ENCODE assay signal across 10 cellular contexts in the genomic region with DNA sequence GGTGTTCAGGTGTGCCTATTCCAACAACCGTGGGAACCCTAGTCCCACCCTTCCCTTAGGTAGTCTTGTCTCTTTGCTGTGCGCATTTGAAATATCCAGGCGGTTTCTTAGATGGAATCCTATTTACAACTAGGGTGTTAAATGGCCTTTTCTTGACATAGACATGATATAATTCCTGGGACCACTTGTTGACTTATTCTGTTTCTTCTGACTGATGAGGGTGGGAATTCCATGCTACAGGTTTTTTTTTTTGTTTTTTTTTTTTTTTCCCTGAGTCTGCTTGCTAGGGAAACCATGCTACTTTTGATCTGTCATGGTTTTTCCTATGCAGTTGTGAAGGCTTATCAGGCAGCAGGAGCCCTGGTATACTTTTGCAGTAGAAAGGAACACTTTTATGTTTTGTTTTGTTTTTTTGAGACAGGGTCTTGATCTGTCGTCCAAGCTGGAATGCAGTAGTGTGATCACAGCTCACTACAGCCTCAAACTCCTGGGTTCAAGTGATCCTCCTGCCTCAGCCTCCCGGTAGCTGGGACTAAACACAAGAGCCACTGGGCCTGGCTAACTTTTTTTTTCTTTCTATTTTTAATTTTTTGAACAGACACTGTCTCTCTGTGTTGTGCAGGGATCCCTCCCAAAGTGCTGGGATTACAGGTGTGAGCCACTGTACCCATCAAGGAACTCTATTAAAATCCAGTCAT. TPM values are rescaled to one million over a fixed set of nuclear protein-coding genes. Genes with fewer than 3 reads are reported as not detected.
DNase-seq lines count a peak whose midpoint lies in the region; ATAC-seq, FAIRE-seq and TF ChIP-seq lines count a peak whose summit lies in the region.
"Had no signal": no experiment of that assay in that cellular context is flagged by ENCODE, and none has a peak within 500 bp of the region (broad histone marks: within the 10 kb centered on the region; RNA-seq: fewer than 3 reads in every experiment).

No MANE protein-coding gene starts in this region.

- peak overlapping the region; percentile 76 to 96 (median 87) for H3K4me3 ChIP-seq in HepG2 (replicated peaks in 1 of 3; ENCODE audit: insufficient read depth in 1 of 3, low read depth in 2 of 3, low read length in 3 of 3)
- H3K4me3 ChIP-seq in suprapubic skin = peak overlapping the region; percentile 80

- no peaks in the 10 kb centered on the region for H3K9me3 Mint-ChIP-seq in activated CD4-positive, alpha-beta T cell treated with anti-CD3 and anti-CD28 coated beads, Interleukin-2, amount 10 ng/mL, durations not matched to agents 24 days and 14 days
- no peaks in the 10 kb centered on the region for H3K9me3 Mint-ChIP-seq in activated T-helper 17 cell treated with anti-CD3 and anti-CD28 coated beads, Interleukin-2, amount 50 U/mL, for 72 hours

- no peak for ATAC-seq in activated T-helper 17 cell treated with anti-CD3 and anti-CD28 coated beads, Interleukin-2, amount 50 U/mL, for 72 hours (replicated peaks)
- ATAC-seq in HepG2 = no peak

- H3K36me3 ChIP-seq in HepG2 (replicated peaks in 1 of 2; ENCODE audit: control insufficient read depth in 1 of 2, insufficient read depth in 2 of 2, low read length in 2 of 2) (no peaks in the 10 kb centered on the region), suprapubic skin (no peaks in the 10 kb centered on the region)

- peak overlapping the region; percentile 98 for H3K4me3 Mint-ChIP-seq in activated CD4-positive, alpha-beta T cell treated with anti-CD3 and anti-CD28 coated beads, Interleukin-2, amount 10 ng/mL, durations not matched to agents 24 days and 14 days
- peak overlapping the region; percentile 79 for H3K4me3 Mint-ChIP-seq in activated T-helper 17 cell treated with anti-CD3 and anti-CD28 coated beads, Interleukin-2, amount 50 U/mL, for 72 hours

- peak overlapping the region; percentile 98 for H3K27ac Mint-ChIP-seq in activated CD4-positive, alpha-beta T cell treated with anti-CD3 and anti-CD28 coated beads, Interleukin-2, amount 10 ng/mL, durations not matched to agents 24 days and 14 days
- H3K27ac Mint-ChIP-seq in activated T-helper 17 cell treated with anti-CD3 and anti-CD28 coated beads, Interleukin-2, amount 50 U/mL, for 72 hours = peak overlapping the region; percentile 65

- H3K4me2 ChIP-seq in HepG2 (ENCODE audit: low read depth, low read length) = peak overlapping the region; percentile 92

- no peaks in the 10 kb centered on the region; a peak in 1 of 5 replicates for H3K27me3 ChIP-seq in HepG2 (ENCODE audit: control insufficient read depth in 1 of 2, insufficient read depth in 2 of 2, low read length in 2 of 2)
- H3K27me3 ChIP-seq in suprapubic skin = no peaks in the 10 kb centered on the region

- in situ Hi-C loops in HepG2 (cut with HindIII; ENCODE audit: extremely low pct_ligation_motif_present, low pct_unique_long_range_greater_than_20kb) = loop anchor here (10.0 kb wide), 1 partner anchor 108 kb away; no protein-coding TSS in a partner anchor

- TF ChIP-seq RAD21 in HepG2 (CRISPR knock-in tag; IDR thresholded peaks at IDR 0.05) = no peak

- H3K9me3 ChIP-seq in HepG2 (ENCODE audit: low read length) = no peaks in the 10 kb centered on the region
- no peaks in the 10 kb centered on the region for H3K9me3 ChIP-seq in suprapubic skin

- FAIRE-seq in HepG2 (lab: Jason Lieb, UNC) = no peak
- FAIRE-seq: endometrium, RCC 7860 had no signal

- no peak for TF ChIP-seq EP300 in HepG2 (IDR thresholded peaks at IDR 0.05; ENCODE audit: low read depth in 2 of 2, low read length in 2 of 2)
- TF ChIP-seq EP300 in HepG2 (CRISPR knock-in tag; IDR thresholded peaks at IDR 0.05; ENCODE audit: borderline replicate concordance) = no peak
- TF ChIP-seq EP300 in suprapubic skin (IDR thresholded peaks at IDR 0.05) = no peak

- TF ChIP-seq CTCF in HepG2 (CRISPR knock-in tag; IDR thresholded peaks at IDR 0.05) (no peak), suprapubic skin (IDR thresholded peaks at IDR 0.05) (no peak)

- peaks cover 60% of the 10 kb centered on the region for H3K79me2 ChIP-seq in HepG2 (ENCODE audit: insufficient read depth, low read length)

- no peak for DNase-seq in activated CD4-positive, alpha-beta T cell treated with anti-CD3 and anti-CD28 coated beads, Interleukin-2, amount 10 ng/mL, durations not matched to agents 24 days and 14 days
- no peak for DNase-seq in activated CD4-positive, alpha-beta T cell treated with anti-CD3 and anti-CD28 coated beads, Interleukin-2, amount 50 U/mL, for 1 hour
- no peak for DNase-seq in HepG2 (ENCODE audit: low spot score)
- DNase-seq in suprapubic skin (ENCODE audit: low spot score in 2 of 2) = no peak
- no peak for DNase-seq in NCI-H146 (lab: John Stamatoyannopoulos, UW)
- no peak for DNase-seq in activated effector memory CD4-positive, alpha-beta T cell treated with anti-CD3 and anti-CD28 coated beads, Interleukin-2, amount 50 U/mL, for 16 hours
- no peak for DNase-seq in cortex of kidney (lab: John Stamatoyannopoulos, UW)

- no peaks in the 10 kb centered on the region for H3K27me3 Mint-ChIP-seq in activated CD4-positive, alpha-beta T cell treated with anti-CD3 and anti-CD28 coated beads, Interleukin-2, amount 10 ng/mL, durations not matched to agents 24 days and 14 days
- H3K27me3 Mint-ChIP-seq in activated T-helper 17 cell treated with anti-CD3 and anti-CD28 coated beads, Interleukin-2, amount 50 U/mL, for 72 hours = no peaks in the 10 kb centered on the region

- peak overlapping the region; percentile 82 for H3K9ac ChIP-seq in HepG2 (ENCODE audit: insufficient read depth, low read depth, low read length)

- peaks cover 70% of the 10 kb centered on the region for H3K4me1 Mint-ChIP-seq in activated CD4-positive, alpha-beta T cell treated with anti-CD3 and anti-CD28 coated beads, Interleukin-2, amount 10 ng/mL, durations not matched to agents 24 days and 14 days
- peaks cover 49% of the 10 kb centered on the region for H3K4me1 Mint-ChIP-seq in activated T-helper 17 cell treated with anti-CD3 and anti-CD28 coated beads, Interleukin-2, amount 50 U/mL, for 72 hours

- H4K20me1 ChIP-seq in HepG2 (ENCODE audit: insufficient read depth, low read length) = no peaks in the 10 kb centered on the region

- WGBS in HepG2 (ENCODE audit: low lambda C conversion rate) = 37% methylated on average over 5 of the region's 5 CpGs
- WGBS in suprapubic skin = 46% methylated on average over 5 of the region's 5 CpGs

- CTCF ChIA-PET in HepG2 (lab: Yijun Ruan, JAX; ENCODE audit: low intra/inter-chr PET ratio, low total read pairs) = no interaction called here

- peaks cover 66% of the 10 kb centered on the region for H3K4me1 ChIP-seq in HepG2 (ENCODE audit: insufficient read depth, low read length)
- H3K4me1 ChIP-seq in suprapubic skin = peaks cover 78% of the 10 kb centered on the region

- POLR2A ChIA-PET in HepG2 (lab: Yijun Ruan, JAX) = interaction anchor here (1.1 to 3.4 kb wide), 5 partner anchors 10 to 204 kb away, joined by 4 to 44 read pairs (median 33); a partner anchor contains a TSS

- peaks cover 20% of the 10 kb centered on the region for H3K36me3 Mint-ChIP-seq in activated CD4-positive, alpha-beta T cell treated with anti-CD3 and anti-CD28 coated beads, Interleukin-2, amount 10 ng/mL, durations not matched to agents 24 days and 14 days (ENCODE audit: low read depth)
- peaks cover 34% of the 10 kb centered on the region for H3K36me3 Mint-ChIP-seq in activated T-helper 17 cell treated with anti-CD3 and anti-CD28 coated beads, Interleukin-2, amount 50 U/mL, for 72 hours (ENCODE audit: low read depth)

- no peak overlapping the region for H2AFZ ChIP-seq in HepG2 (ENCODE audit: low read length)

- TF ChIP-seq POLR2A in HepG2 (IDR thresholded peaks at IDR 0.05; ENCODE audit: insufficient read depth in 1 of 2, low read depth in 2 of 2, low read length in 2 of 2) = no peak
- no peak for TF ChIP-seq POLR2A in suprapubic skin (IDR thresholded peaks at IDR 0.05)

- intact Hi-C loops in activated CD4-positive, alpha-beta T cell treated with anti-CD3 and anti-CD28 coated beads, Interleukin-2, amount 10 ng/mL, durations not matched to agents 24 days and 14 days (cut with micrococcal nuclease) = loop anchor here (5.0 kb wide), 1 partner anchor 110 kb away; no protein-coding TSS in a partner anchor
- intact Hi-C loops in HepG2 (cut with micrococcal nuclease; ENCODE audit: unreplicated experiment) = loop anchor here (2.0 to 5.0 kb wide), 2 partner anchors 20 to 85 kb away; no protein-coding TSS in a partner anchor

- no TSS peak for BruUV-seq in HepG2 (replicated peaks; lab: Mats Ljungman, UMichigan)

- no peak overlapping the region for H3K27ac ChIP-seq in HepG2 (ENCODE audit: extremely low read length, insufficient read depth, low read length)
- peak overlapping the region; percentile 97 for H3K27ac ChIP-seq in suprapubic skin

RNA-seq across cellular contexts. Expression of a gene that starts 1.5 kb away (rescaled TPM):
- 60.6 and 63.4 TPM in 2 replicates for total RNA-seq in activated CD4-positive, alpha-beta T cell treated with anti-CD3 and anti-CD28 coated beads, Interleukin-2, amount 10 ng/mL, durations not matched to agents 24 days and 14 days
- 10 to 100 TPM; 68.8 to 82.7 TPM for total RNA-seq in activated T-helper 17 cell treated with anti-CD3 and anti-CD28 coated beads, Interleukin-2, amount 50 U/mL, for 72 hours
- 16.3 and 19.2 TPM in 2 replicates for total RNA-seq in HepG2 (2016; rRNA removed; fragmentation: Illumina TruSeq; extraction: Trizol)
- 4.1 and 5.8 TPM in 2 replicates for total RNA-seq in HepG2 (2016; cell fraction: cytosol; rRNA removed; fragmentation: Illumina TruSeq; extraction: Trizol; ENCODE audit: low read depth)
- total RNA-seq in HepG2 (2016; cell fraction: insoluble cytoplasmic fraction; rRNA removed; fragmentation: Illumina TruSeq; extraction: Trizol) = 10.3 and 20.0 TPM in 2 replicates
- total RNA-seq in HepG2 (2016; cell fraction: membrane; rRNA removed; fragmentation: Illumina TruSeq; extraction: Trizol) = 9.1 and 11.2 TPM in 2 replicates
- 32.4 and 32.5 TPM in 2 replicates for total RNA-seq in HepG2 (2016; cell fraction: nucleus; rRNA removed; fragmentation: Illumina TruSeq; extraction: Trizol)
- 28.5 and 33.3 TPM in 2 replicates for polyA plus RNA-seq in HepG2 (2011; rRNA removed)
- polyA plus RNA-seq in HepG2 (2011; cell fraction: cytosol; rRNA removed) = 25.0 and 31.9 TPM in 2 replicates
- polyA plus RNA-seq in HepG2 (2011; cell fraction: nucleus; rRNA removed) = 53.3 and 57.1 TPM in 2 replicates
- polyA plus RNA-seq in HepG2 (2012) = 41.4 and 42.4 TPM in 2 replicates
- polyA plus RNA-seq in HepG2 (2016; cell fraction: cytosol; fragmentation: Illumina TruSeq; extraction: Trizol; ENCODE audit: low read depth) = 2.6 TPM in 2 replicates
- 10.3 and 12.6 TPM in 2 replicates for polyA plus RNA-seq in HepG2 (2016; cell fraction: insoluble cytoplasmic fraction; fragmentation: Illumina TruSeq; extraction: Trizol; ENCODE audit: low read depth)
- 7.0 and 7.4 TPM in 2 replicates for polyA plus RNA-seq in HepG2 (2016; cell fraction: membrane; fragmentation: Illumina TruSeq; extraction: Trizol; ENCODE audit: low read depth)
- polyA plus RNA-seq in HepG2 (2016; cell fraction: nucleus; fragmentation: Illumina TruSeq; extraction: Trizol; ENCODE audit: insufficient read depth, low read depth) = 37.7 and 37.8 TPM in 2 replicates
- polyA minus RNA-seq in HepG2 (2011; rRNA and poly(A)+ RNA removed; ENCODE audit: low replicate concordance) = 46.4 and 107 TPM in 2 replicates
- 35.8 and 57.5 TPM in 2 replicates for polyA minus RNA-seq in HepG2 (2011; cell fraction: cytosol; rRNA and poly(A)+ RNA removed)
- polyA minus RNA-seq in HepG2 (2011; cell fraction: nucleus; rRNA and poly(A)+ RNA removed) = 43.4 and 64.5 TPM in 2 replicates
- 10 to 100 TPM; 58.4 to 70.2 (median 60.9) TPM for total RNA-seq in suprapubic skin

RNA-seq across cellular contexts. Expression of a gene that starts 16.2 kb away (rescaled TPM):
- total RNA-seq in activated CD4-positive, alpha-beta T cell treated with anti-CD3 and anti-CD28 coated beads, Interleukin-2, amount 10 ng/mL, durations not matched to agents 24 days and 14 days = 174 and 176 TPM in 2 replicates
- 100 to 1,000 TPM; 151 to 154 TPM for total RNA-seq in activated T-helper 17 cell treated with anti-CD3 and anti-CD28 coated beads, Interleukin-2, amount 50 U/mL, for 72 hours
- total RNA-seq in HepG2 (2016; rRNA removed; fragmentation: Illumina TruSeq; extraction: Trizol) (7.7 TPM in 2 replicates), suprapubic skin (10 to 100 TPM; 36.6 to 47.3 (median 39.3) TPM)
- 2.6 and 3.6 TPM in 2 replicates for total RNA-seq in HepG2 (2016; cell fraction: cytosol; rRNA removed; fragmentation: Illumina TruSeq; extraction: Trizol; ENCODE audit: low read depth)
- total RNA-seq in HepG2 (2016; cell fraction: insoluble cytoplasmic fraction; rRNA removed; fragmentation: Illumina TruSeq; extraction: Trizol) = 5.8 and 6.8 TPM in 2 replicates
- 5.8 and 7.4 TPM in 2 replicates for total RNA-seq in HepG2 (2016; cell fraction: membrane; rRNA removed; fragmentation: Illumina TruSeq; extraction: Trizol)
- 5.9 and 6.2 TPM in 2 replicates for total RNA-seq in HepG2 (2016; cell fraction: nucleus; rRNA removed; fragmentation: Illumina TruSeq; extraction: Trizol)
- 23.4 and 27.1 TPM in 2 replicates for polyA plus RNA-seq in HepG2 (2011; rRNA removed)
- 28.2 and 39.4 TPM in 2 replicates for polyA plus RNA-seq in HepG2 (2011; cell fraction: cytosol; rRNA removed)
- 16.2 and 18.8 TPM in 2 replicates for polyA plus RNA-seq in HepG2 (2011; cell fraction: nucleus; rRNA removed)
- polyA plus RNA-seq in HepG2 (2012) = 15.8 and 27.4 TPM in 2 replicates
- 9.6 and 10.7 TPM in 2 replicates for polyA plus RNA-seq in HepG2 (2016; cell fraction: cytosol; fragmentation: Illumina TruSeq; extraction: Trizol; ENCODE audit: low read depth)
- polyA plus RNA-seq in HepG2 (2016; cell fraction: insoluble cytoplasmic fraction; fragmentation: Illumina TruSeq; extraction: Trizol; ENCODE audit: low read depth) = 21.0 and 25.0 TPM in 2 replicates
- 18.5 and 19.3 TPM in 2 replicates for polyA plus RNA-seq in HepG2 (2016; cell fraction: membrane; fragmentation: Illumina TruSeq; extraction: Trizol; ENCODE audit: low read depth)
- 22.3 and 26.4 TPM in 2 replicates for polyA plus RNA-seq in HepG2 (2016; cell fraction: nucleus; fragmentation: Illumina TruSeq; extraction: Trizol; ENCODE audit: insufficient read depth, low read depth)
- 83.5 and 114 TPM in 2 replicates for polyA minus RNA-seq in HepG2 (2011; rRNA and poly(A)+ RNA removed; ENCODE audit: low replicate concordance)
- 21.8 and 27.6 TPM in 2 replicates for polyA minus RNA-seq in HepG2 (2011; cell fraction: cytosol; rRNA and poly(A)+ RNA removed)
- polyA minus RNA-seq in HepG2 (2011; cell fraction: nucleus; rRNA and poly(A)+ RNA removed) = 11.5 and 17.4 TPM in 2 replicates

RNA-seq across cellular contexts. Expression of a gene that starts 48.6 kb away (rescaled TPM):
- total RNA-seq in activated CD4-positive, alpha-beta T cell treated with anti-CD3 and anti-CD28 coated beads, Interleukin-2, amount 10 ng/mL, durations not matched to agents 24 days and 14 days = 30.0 and 32.5 TPM in 2 replicates
- total RNA-seq in activated T-helper 17 cell treated with anti-CD3 and anti-CD28 coated beads, Interleukin-2, amount 50 U/mL, for 72 hours = 10 to 100 TPM; 25.6 to 31.8 TPM
- total RNA-seq in HepG2 (2016; rRNA removed; fragmentation: Illumina TruSeq; extraction: Trizol) (16.8 and 21.5 TPM in 2 replicates), suprapubic skin (10 to 100 TPM; 55.4 to 81.2 (median 66.7) TPM)
- 20.3 and 25.5 TPM in 2 replicates for total RNA-seq in HepG2 (2016; cell fraction: cytosol; rRNA removed; fragmentation: Illumina TruSeq; extraction: Trizol; ENCODE audit: low read depth)
- 17.1 and 19.6 TPM in 2 replicates for total RNA-seq in HepG2 (2016; cell fraction: insoluble cytoplasmic fraction; rRNA removed; fragmentation: Illumina TruSeq; extraction: Trizol)
- total RNA-seq in HepG2 (2016; cell fraction: membrane; rRNA removed; fragmentation: Illumina TruSeq; extraction: Trizol) = 36.5 and 42.1 TPM in 2 replicates
- total RNA-seq in HepG2 (2016; cell fraction: nucleus; rRNA removed; fragmentation: Illumina TruSeq; extraction: Trizol) = 16.9 and 22.3 TPM in 2 replicates
- 46.8 and 47.8 TPM in 2 replicates for polyA plus RNA-seq in HepG2 (2011; rRNA removed)
- 34.6 and 41.7 TPM in 2 replicates for polyA plus RNA-seq in HepG2 (2011; cell fraction: cytosol; rRNA removed)
- 70.5 and 72.6 TPM in 2 replicates for polyA plus RNA-seq in HepG2 (2011; cell fraction: nucleus; rRNA removed)
- 17.5 and 20.8 TPM in 2 replicates for polyA plus RNA-seq in HepG2 (2012)
- polyA plus RNA-seq in HepG2 (2016; cell fraction: cytosol; fragmentation: Illumina TruSeq; extraction: Trizol; ENCODE audit: low read depth) = 42.7 and 51.8 TPM in 2 replicates
- 29.8 and 30.5 TPM in 2 replicates for polyA plus RNA-seq in HepG2 (2016; cell fraction: insoluble cytoplasmic fraction; fragmentation: Illumina TruSeq; extraction: Trizol; ENCODE audit: low read depth)
- 58.5 and 61.9 TPM in 2 replicates for polyA plus RNA-seq in HepG2 (2016; cell fraction: membrane; fragmentation: Illumina TruSeq; extraction: Trizol; ENCODE audit: low read depth)
- polyA plus RNA-seq in HepG2 (2016; cell fraction: nucleus; fragmentation: Illumina TruSeq; extraction: Trizol; ENCODE audit: insufficient read depth, low read depth) = 62.7 and 64.3 TPM in 2 replicates
- 72.3 and 77.1 TPM in 2 replicates for polyA minus RNA-seq in HepG2 (2011; rRNA and poly(A)+ RNA removed; ENCODE audit: low replicate concordance)
- 15.6 and 19.4 TPM in 2 replicates for polyA minus RNA-seq in HepG2 (2011; cell fraction: cytosol; rRNA and poly(A)+ RNA removed)
- 9.1 and 11.2 TPM in 2 replicates for polyA minus RNA-seq in HepG2 (2011; cell fraction: nucleus; rRNA and poly(A)+ RNA removed)

RNA-seq across cellular contexts. Expression of a gene that starts 59.7 kb away (rescaled TPM):
- 122 and 129 TPM in 2 replicates for total RNA-seq in activated CD4-positive, alpha-beta T cell treated with anti-CD3 and anti-CD28 coated beads, Interleukin-2, amount 10 ng/mL, durations not matched to agents 24 days and 14 days
- 100 to 1,000 TPM; 126 to 149 TPM for total RNA-seq in activated T-helper 17 cell treated with anti-CD3 and anti-CD28 coated beads, Interleukin-2, amount 50 U/mL, for 72 hours
- total RNA-seq in HepG2 (2016; rRNA removed; fragmentation: Illumina TruSeq; extraction: Trizol) (85.3 and 126 TPM in 2 replicates), suprapubic skin (100 to 1,000 TPM in 3 of 4 donors, 10 to 100 TPM in 1; 91.5 to 122 (median 115) TPM)
- 43.1 and 51.6 TPM in 2 replicates for total RNA-seq in HepG2 (2016; cell fraction: cytosol; rRNA removed; fragmentation: Illumina TruSeq; extraction: Trizol; ENCODE audit: low read depth)
- 89.3 and 123 TPM in 2 replicates for total RNA-seq in HepG2 (2016; cell fraction: insoluble cytoplasmic fraction; rRNA removed; fragmentation: Illumina TruSeq; extraction: Trizol)
- 26.3 and 32.0 TPM in 2 replicates for total RNA-seq in HepG2 (2016; cell fraction: membrane; rRNA removed; fragmentation: Illumina TruSeq; extraction: Trizol)
- total RNA-seq in HepG2 (2016; cell fraction: nucleus; rRNA removed; fragmentation: Illumina TruSeq; extraction: Trizol) = 76.7 and 93.4 TPM in 2 replicates
- polyA plus RNA-seq in HepG2 (2011; rRNA removed) = 73.6 and 76.6 TPM in 2 replicates
- 69.6 and 79.5 TPM in 2 replicates for polyA plus RNA-seq in HepG2 (2011; cell fraction: cytosol; rRNA removed)
- polyA plus RNA-seq in HepG2 (2011; cell fraction: nucleus; rRNA removed) = 104 and 106 TPM in 2 replicates
- 30.9 and 40.3 TPM in 2 replicates for polyA plus RNA-seq in HepG2 (2012)
- 3.7 and 4.0 TPM in 2 replicates for polyA plus RNA-seq in HepG2 (2016; cell fraction: cytosol; fragmentation: Illumina TruSeq; extraction: Trizol; ENCODE audit: low read depth)
- 75.4 and 87.3 TPM in 2 replicates for polyA plus RNA-seq in HepG2 (2016; cell fraction: insoluble cytoplasmic fraction; fragmentation: Illumina TruSeq; extraction: Trizol; ENCODE audit: low read depth)
- 7.2 and 10.0 TPM in 2 replicates for polyA plus RNA-seq in HepG2 (2016; cell fraction: membrane; fragmentation: Illumina TruSeq; extraction: Trizol; ENCODE audit: low read depth)
- polyA plus RNA-seq in HepG2 (2016; cell fraction: nucleus; fragmentation: Illumina TruSeq; extraction: Trizol; ENCODE audit: insufficient read depth, low read depth) = 69.6 and 70.2 TPM in 2 replicates
- polyA minus RNA-seq in HepG2 (2011; rRNA and poly(A)+ RNA removed; ENCODE audit: low replicate concordance) = 297 and 701 TPM in 2 replicates
- 83.2 and 92.9 TPM in 2 replicates for polyA minus RNA-seq in HepG2 (2011; cell fraction: cytosol; rRNA and poly(A)+ RNA removed)
- 87.9 and 109 TPM in 2 replicates for polyA minus RNA-seq in HepG2 (2011; cell fraction: nucleus; rRNA and poly(A)+ RNA removed)
